ENCODE assay signal across 10 cellular contexts in genomic region chr22:45064313-45065268, GRCh38. TPM values are rescaled to one million over a fixed set of nuclear protein-coding genes. Genes with fewer than 3 reads are reported as not detected.
DNase-seq lines count a peak whose midpoint lies in the region; ATAC-seq and TF ChIP-seq lines count a peak whose summit lies in the region.
"Had no signal": no experiment of that assay in that cellular context is flagged by ENCODE, and none has a peak within 500 bp of the region (broad histone marks: within the 10 kb centered on the region; RNA-seq: fewer than 3 reads in every experiment).

No MANE protein-coding gene starts in this region.

- intact Hi-C loops in activated CD4-positive, alpha-beta T cell treated with anti-CD3 and anti-CD28 coated beads for 36 hours (cut with DNase I, micrococcal nuclease), result loop anchor here in 1 of 2 experiments (1.0 to 2.0 kb wide), 5 partner anchors 20 to 99 kb away; partner anchors contain the start of genes NUP50 and PHF21B

- no peaks in the 10 kb centered on the region for H3K36me3 Mint-ChIP-seq in activated CD4-positive, alpha-beta T cell treated with anti-CD3 and anti-CD28 coated beads for 36 hours (ENCODE audit: low read depth)
- H3K36me3 Mint-ChIP-seq in activated CD8-positive, alpha-beta T cell treated with anti-CD3 and anti-CD28 coated beads, Interleukin-2, amount 10 ng/mL, durations not matched to agents 7 days and 5 days (ENCODE audit: low read depth), result no peaks in the 10 kb centered on the region

- peak; percentile 95 for ATAC-seq in activated CD4-positive, alpha-beta T cell treated with anti-CD3 and anti-CD28 coated beads for 36 hours
- peak; percentile 30 for ATAC-seq in activated CD8-positive, alpha-beta T cell treated with anti-CD3 and anti-CD28 coated beads, Interleukin-2, amount 10 ng/mL, durations not matched to agents 7 days and 5 days
- peak; percentile 93 for ATAC-seq in stimulated activated naive CD8-positive, alpha-beta T cell treated with anti-CD3 and anti-CD28 coated beads, Interleukin-15, Interleukin-2, amounts not matched to agents 100 U/mL and 50 U/mL, for 24 hours
- ATAC-seq in HG03460 (IDR thresholded peaks at IDR 0.05; ENCODE audit: unreplicated experiment), result no peak

- no peak for TF ChIP-seq CTCF in foreskin fibroblast (IDR thresholded peaks at IDR 0.05; ENCODE audit: low read depth, low read length)

- peaks cover 7% of the 10 kb centered on the region for H3K9me3 Mint-ChIP-seq in activated CD4-positive, alpha-beta T cell treated with anti-CD3 and anti-CD28 coated beads for 36 hours (ENCODE audit: low read depth)
- H3K9me3 Mint-ChIP-seq in activated CD8-positive, alpha-beta T cell treated with anti-CD3 and anti-CD28 coated beads, Interleukin-2, amount 10 ng/mL, durations not matched to agents 7 days and 5 days (ENCODE audit: insufficient read depth), result no peaks in the 10 kb centered on the region

- H3K36me3 ChIP-seq in H7 (replicated peaks; ENCODE audit: control insufficient read depth, insufficient read depth, low read length), result no peaks in the 10 kb centered on the region

- H3K27me3 ChIP-seq in H7 (ENCODE audit: control insufficient read depth, insufficient read depth, low read length), result no peaks in the 10 kb centered on the region

- H3K4me1 Mint-ChIP-seq in activated CD4-positive, alpha-beta T cell treated with anti-CD3 and anti-CD28 coated beads for 36 hours, result peaks cover 14% of the 10 kb centered on the region
- H3K4me1 Mint-ChIP-seq in activated CD8-positive, alpha-beta T cell treated with anti-CD3 and anti-CD28 coated beads, Interleukin-2, amount 10 ng/mL, durations not matched to agents 7 days and 5 days (ENCODE audit: low read depth), result peaks cover 10% of the 10 kb centered on the region

- peaks cover 6% of the 10 kb centered on the region for H3K27me3 Mint-ChIP-seq in activated CD4-positive, alpha-beta T cell treated with anti-CD3 and anti-CD28 coated beads for 36 hours
- no peaks in the 10 kb centered on the region for H3K27me3 Mint-ChIP-seq in activated CD8-positive, alpha-beta T cell treated with anti-CD3 and anti-CD28 coated beads, Interleukin-2, amount 10 ng/mL, durations not matched to agents 7 days and 5 days (ENCODE audit: low read depth)

- no peak overlapping the region for H3K4me3 Mint-ChIP-seq in activated CD4-positive, alpha-beta T cell treated with anti-CD3 and anti-CD28 coated beads for 36 hours
- no peak overlapping the region for H3K4me3 Mint-ChIP-seq in activated CD8-positive, alpha-beta T cell treated with anti-CD3 and anti-CD28 coated beads, Interleukin-2, amount 10 ng/mL, durations not matched to agents 7 days and 5 days

- CTCF ChIA-PET in activated CD4-positive, alpha-beta T cell treated with anti-CD3 and anti-CD28 coated beads for 36 hours (lab: Charles Lee), result interaction anchor here (0.7 kb wide), 1 partner anchor 44 kb away, joined by 3 read pairs; no protein-coding TSS in a partner anchor
- CTCF ChIA-PET in activated CD8-positive, alpha-beta T cell treated with anti-CD3 and anti-CD28 coated beads, Interleukin-2, amount 10 ng/mL, durations not matched to agents 7 days and 5 days (lab: Charles Lee), result interaction anchor here (1.0 kb wide), 1 partner anchor 31 kb away, joined by 4 read pairs; no protein-coding TSS in a partner anchor

- peak; percentile 86 for DNase-seq in activated CD4-positive, alpha-beta T cell treated with anti-CD3 and anti-CD28 coated beads for 36 hours
- no peak for DNase-seq in activated CD4-positive, alpha-beta T cell treated with anti-CD3 and anti-CD28 coated beads for 1 hour
- DNase-seq in activated CD8-positive, alpha-beta T cell treated with anti-CD3 and anti-CD28 coated beads, Interleukin-2, amount 10 ng/mL, durations not matched to agents 7 days and 5 days, result peak; percentile 41
- peak; percentile 67 to 85 for DNase-seq in foreskin fibroblast
- DNase-seq in stimulated activated naive CD8-positive, alpha-beta T cell treated with anti-CD3 and anti-CD28 coated beads, Interleukin-15, Interleukin-2, amounts not matched to agents 100 U/mL and 50 U/mL, for 24 hours, result peak; percentile 66
- no peak for DNase-seq in H7
- DNase-seq in HT-29 (ENCODE audit: low spot score), result no peak

- POLR2A ChIA-PET in activated CD4-positive, alpha-beta T cell treated with anti-CD3 and anti-CD28 coated beads for 36 hours (lab: Charles Lee), result interaction anchor here (0.7 to 1.0 kb wide), 2 partner anchors 65 to 101 kb away, joined by 3 to 5 read pairs; no protein-coding TSS in a partner anchor
- POLR2A ChIA-PET in activated CD8-positive, alpha-beta T cell treated with anti-CD3 and anti-CD28 coated beads, Interleukin-2, amount 10 ng/mL, durations not matched to agents 7 days and 5 days (lab: Charles Lee), result interaction anchor here (0.6 kb wide), 1 partner anchor 255 kb away, joined by 3 read pairs; no protein-coding TSS in a partner anchor

- H3K27ac Mint-ChIP-seq in activated CD4-positive, alpha-beta T cell treated with anti-CD3 and anti-CD28 coated beads for 36 hours, result peak overlapping the region; percentile 76
- H3K27ac Mint-ChIP-seq in activated CD8-positive, alpha-beta T cell treated with anti-CD3 and anti-CD28 coated beads, Interleukin-2, amount 10 ng/mL, durations not matched to agents 7 days and 5 days, result no peak overlapping the region

- H3K4me3 ChIP-seq in foreskin fibroblast (ENCODE audit: low read depth in 1 of 2, low read length in 2 of 2), result no peak overlapping the region
- H3K4me3 ChIP-seq in H7 (ENCODE audit: insufficient read depth, low read depth, low read length), result no peak overlapping the region
- H3K4me3 ChIP-seq: SK-N-MC had no signal

RNA-seq across cellular contexts. Expression of gene PHF21B, which starts 54.8 kb away (rescaled TPM):
- not detected for total RNA-seq in activated CD4-positive, alpha-beta T cell treated with anti-CD3 and anti-CD28 coated beads for 36 hours
- under 1 TPM in 1 of 2 experiments, not detected in 1; 0.68 TPM for total RNA-seq in activated CD8-positive, alpha-beta T cell treated with anti-CD3 and anti-CD28 coated beads, Interleukin-2, amount 10 ng/mL, durations not matched to agents 7 days and 5 days
- 17.7 and 20.2 TPM in 2 replicates for total RNA-seq in H7 (2014; rRNA removed; shearing (Covaris generic))
- total RNA-seq in HT-29 (2014; rRNA removed; shearing (Covaris generic)), result not detected in 2 replicates
- total RNA-seq: glomerular endothelial cell had no signal

Comparison
In these comparisons a context has a peak if more than half of its experiments do, and no peak if none do; other contexts are left out.
1. DNase-seq: peak in activated CD4-positive, alpha-beta T cell treated with anti-CD3 and anti-CD28 coated beads for 36 hours (single experiment), activated CD8-positive, alpha-beta T cell treated with anti-CD3 and anti-CD28 coated beads, Interleukin-2, amount 10 ng/mL, durations not matched to agents 7 days and 5 days (single experiment), foreskin fibroblast (2 of 2) and stimulated activated naive CD8-positive, alpha-beta T cell treated with anti-CD3 and anti-CD28 coated beads, Interleukin-15, Interleukin-2, amounts not matched to agents 100 U/mL and 50 U/mL, for 24 hours (single experiment); none in activated CD4-positive, alpha-beta T cell treated with anti-CD3 and anti-CD28 coated beads for 1 hour (single experiment), H7 (single experiment) and HT-29 (single experiment).
2. RNA of gene PHF21B, which starts 54.8 kb away (total RNA-seq): 17.7 to 20.2 TPM in H7; 0.68 TPM in activated CD8-positive, alpha-beta T cell treated with anti-CD3 and anti-CD28 coated beads, Interleukin-2, amount 10 ng/mL, durations not matched to agents 7 days and 5 days, not detected in activated CD4-positive, alpha-beta T cell treated with anti-CD3 and anti-CD28 coated beads for 36 hours and not detected in HT-29; every median in the first group is over 10 times any median in the second.